In genomic region chr9:104780796-104781395, GRCh38 we compare ENCODE assay signal across 8 cellular contexts. TPM values are rescaled to one million over a fixed set of nuclear protein-coding genes. Genes with fewer than 3 reads are reported as not detected.
DNase-seq lines count a peak whose midpoint lies in the region; ATAC-seq, FAIRE-seq and TF ChIP-seq lines count a peak whose summit lies in the region.

No MANE protein-coding gene starts in this region.

- no peaks in the 10 kb centered on the region for H3K4me1 Mint-ChIP-seq in neural crest cell

- TF ChIP-seq CTCF in BE2C (IDR thresholded peaks at IDR 0.05; ENCODE audit: low read depth, low read length) (peak; percentile 54), NB4 (IDR thresholded peaks at IDR 0.05; ENCODE audit: low read depth, low read length) (peak; percentile 36), bronchial epithelial cell (IDR thresholded peaks at IDR 0.05; ENCODE audit: insufficient read depth, low read length, severe bottlenecking) (peak; percentile 26), neural crest cell (conservative IDR thresholded peaks at IDR 0.05) (peak; percentile 65)

- no peaks in the 10 kb centered on the region for H3K27me3 ChIP-seq in BE2C
- no peaks in the 10 kb centered on the region for H3K27me3 ChIP-seq in bronchial epithelial cell (ENCODE audit: control insufficient read depth, insufficient read depth, low read length)

- no peak overlapping the region for H3K4me3 ChIP-seq in BE2C (ENCODE audit: low read depth, low read length)
- no peak overlapping the region for H3K4me3 ChIP-seq in NB4 (ENCODE audit: low read depth, low read length)
- no peak overlapping the region for H3K4me3 ChIP-seq in bronchial epithelial cell (ENCODE audit: low read depth, low read length)

- H3K36me3 Mint-ChIP-seq in neural crest cell (ENCODE audit: low read depth) = no peaks in the 10 kb centered on the region

- FAIRE-seq in bronchial epithelial cell (lab: Jason Lieb, UNC) = no peak

- ATAC-seq in GM19395 (IDR thresholded peaks at IDR 0.05; ENCODE audit: unreplicated experiment) = peak; percentile 47

- no peaks in the 10 kb centered on the region for H3K9me3 ChIP-seq in BE2C

- H3K4me1 ChIP-seq in BE2C = no peaks in the 10 kb centered on the region

- no peak for TF ChIP-seq POLR2A in NB4 (IDR thresholded peaks at IDR 0.05; ENCODE audit: extremely low read depth, insufficient read length)

- DNase-seq in BE2C = no peak
- peak; percentile 57 for DNase-seq in NB4 (ENCODE audit: low read depth)
- DNase-seq in bronchial epithelial cell (ENCODE audit: low read depth) = peak; percentile 66
- DNase-seq in neural crest cell (ENCODE audit: low read depth, low spot score) = no peak
- no peak for DNase-seq in stimulated activated CD4-positive, alpha-beta T cell treated with anti-CD3 and anti-CD28 coated beads, Interleukin-4, amount 100 ng/mL, for 4 hours
- DNase-seq in 8988T = no peak
- no peak for DNase-seq in stimulated activated naive CD4-positive, alpha-beta T cell (lab: John Stamatoyannopoulos, UW)

- no peaks in the 10 kb centered on the region for H3K36me3 ChIP-seq in BE2C
- H3K36me3 ChIP-seq in bronchial epithelial cell (ENCODE audit: control insufficient read depth, insufficient read depth, low read length) = no peaks in the 10 kb centered on the region

- no peak overlapping the region for H3K27ac Mint-ChIP-seq in neural crest cell (ENCODE audit: unreplicated experiment)

- no peaks in the 10 kb centered on the region for H3K27me3 Mint-ChIP-seq in neural crest cell (ENCODE audit: low read depth)

- H3K4me3 Mint-ChIP-seq in neural crest cell = no peak overlapping the region

- H3K9me3 Mint-ChIP-seq in neural crest cell = no peaks in the 10 kb centered on the region

RNA-seq across cellular contexts. Expression of gene NIPSNAP3B, which starts 17.0 kb away (rescaled TPM):
- not detected for polyA plus RNA-seq in BE2C (2012; ENCODE audit: insufficient read depth, insufficient read length, low read depth)
- 0.26 and 0.51 TPM in 2 replicates for total RNA-seq in bronchial epithelial cell
- total RNA-seq in neural crest cell = 3.8 TPM in 2 replicates

RNA-seq across cellular contexts. Expression of gene NIPSNAP3A, which starts 33.4 kb away (rescaled TPM):
- polyA plus RNA-seq in BE2C (2012; ENCODE audit: insufficient read depth, insufficient read length, low read depth) = 4.0 TPM
- total RNA-seq in bronchial epithelial cell = 26.9 and 30.6 TPM in 2 replicates
- 14.6 and 14.9 TPM in 2 replicates for total RNA-seq in neural crest cell

Comparison
In these comparisons a context has a peak if more than half of its experiments do, and no peak if none do; other contexts are left out.
1. DNase-seq: peak in NB4 (single experiment) and bronchial epithelial cell (single experiment); none in BE2C (single experiment), neural crest cell (single experiment), stimulated activated CD4-positive, alpha-beta T cell treated with anti-CD3 and anti-CD28 coated beads, Interleukin-4, amount 100 ng/mL, for 4 hours (0 of 2), 8988T (single experiment) and stimulated activated naive CD4-positive, alpha-beta T cell (0 of 6).
2. Peak in every context shown above with its lines, with median percentiles within 50 percentile points of each other: CTCF ChIP-seq.